In genomic region chr4:8368061-8368481, GRCh38 we compare ENCODE assay signal across 30 cellular contexts.
"Had no signal": no experiment of that assay in that cellular context is flagged by ENCODE, and none has a peak within 500 bp of the region (broad histone marks: within the 10 kb centered on the region; RNA-seq: fewer than 3 reads in every experiment).

No MANE protein-coding gene starts in this region.

- H3K27ac ChIP-seq: brain microvascular endothelial cell, heart left ventricle, testis, uterus, WERI-Rb-1 had no signal

- ATAC-seq: activated CD4-positive, CD25-positive, alpha-beta regulatory T cell treated with anti-CD3 and anti-CD28 coated beads, Interleukin-2, amount 50 U/mL, for 24 hours; esophagus mucosa; heart left ventricle; left lobe of liver; right cardiac atrium; stimulated activated naive CD8-positive, alpha-beta T cell treated with anti-CD3 and anti-CD28 coated beads, Interleukin-15, Interleukin-2, amounts not matched to agents 100 U/mL and 50 U/mL, for 24 hours; T-helper 17 cell had no signal

- H3K4me1 ChIP-seq: testis, uterus had no signal

- H3K9me3 Mint-ChIP-seq: activated naive CD4-positive, alpha-beta T cell treated with anti-CD3 and anti-CD28 coated beads, Interleukin-2, amount 10 ng/mL, durations not matched to agents 7 days and 5 days; activated T-helper 1 cell treated with anti-CD3 and anti-CD28 coated beads, Interleukin-12 subunit alpha, Interleukin-12 subunit beta, Interleukin-2, Interleukin-4 antibody, amounts not matched to agents 30 ng/mL and 10 ng/mL and 1 ng/mL, durations not matched to agents 14 hours and 24 hours and 36 hours; dendritic cell treated with granulocyte-macrophage colony-stimulating factor and Interleukin-4, amounts not matched to agents 40 ng/mL and 50 ng/mL, for 4 days had no signal

- DNase-seq: activated CD4-positive, alpha-beta T cell treated with anti-CD3 and anti-CD28 coated beads for 48 hours; activated CD4-positive, alpha-beta T cell treated with anti-CD3 and anti-CD28 coated beads, Interleukin-2, amount 50 U/mL, for 48 hours; activated CD8-positive, alpha-beta memory T cell treated with anti-CD3 and anti-CD28 coated beads for 24 hours; activated effector memory CD4-positive, alpha-beta T cell treated with anti-CD3 and anti-CD28 coated beads, Interleukin-2, amount 50 U/mL, for 16 hours; activated naive CD4-positive, alpha-beta T cell treated with anti-CD3 and anti-CD28 coated beads, Interleukin-2, amount 10 ng/mL, durations not matched to agents 7 days and 5 days; activated naive CD8-positive, alpha-beta T cell treated with anti-CD3 and anti-CD28 coated beads, Interleukin-2, amount 10 ng/mL, durations not matched to agents 7 days and 5 days; activated T-cell treated with anti-CD3 and anti-CD28 coated beads, Interleukin-2, amount 50 U/mL, for 1 hour; brain microvascular endothelial cell; caudate nucleus; endodermal cell; foreskin fibroblast; kidney glomerular epithelial cell; mammary epithelial cell; naive B cell; occipital lobe; stimulated activated naive CD8-positive, alpha-beta T cell treated with anti-CD3 and anti-CD28 coated beads, Interleukin-15, Interleukin-2, amounts not matched to agents 100 U/mL and 50 U/mL, for 24 hours; T-helper 17 cell; T1000; testis; trophoblast cell; uterus; WERI-Rb-1 had no signal

- H3K27me3 ChIP-seq: brain microvascular endothelial cell, heart left ventricle, testis, uterus had no signal

- H3K4me3 ChIP-seq: heart left ventricle, testis, uterus had no signal

- H3K27ac Mint-ChIP-seq: activated naive CD4-positive, alpha-beta T cell treated with anti-CD3 and anti-CD28 coated beads, Interleukin-2, amount 10 ng/mL, durations not matched to agents 7 days and 5 days; activated naive CD8-positive, alpha-beta T cell treated with anti-CD3 and anti-CD28 coated beads, Interleukin-2, amount 10 ng/mL, durations not matched to agents 7 days and 5 days; activated T-helper 1 cell treated with anti-CD3 and anti-CD28 coated beads, Interleukin-12 subunit alpha, Interleukin-12 subunit beta, Interleukin-2, Interleukin-4 antibody, amounts not matched to agents 30 ng/mL and 10 ng/mL and 1 ng/mL, durations not matched to agents 14 hours and 24 hours and 36 hours; dendritic cell treated with granulocyte-macrophage colony-stimulating factor and Interleukin-4, amounts not matched to agents 40 ng/mL and 50 ng/mL, for 4 days; endodermal cell; T-helper 17 cell had no signal

- H3K36me3 ChIP-seq: brain microvascular endothelial cell, uterus, WERI-Rb-1 had no signal

- H3K4me1 Mint-ChIP-seq: activated naive CD4-positive, alpha-beta T cell treated with anti-CD3 and anti-CD28 coated beads, Interleukin-2, amount 10 ng/mL, durations not matched to agents 7 days and 5 days; activated naive CD8-positive, alpha-beta T cell treated with anti-CD3 and anti-CD28 coated beads, Interleukin-2, amount 10 ng/mL, durations not matched to agents 7 days and 5 days; endodermal cell; neural crest cell; T-helper 17 cell had no signal

- H3K36me3 Mint-ChIP-seq: activated naive CD4-positive, alpha-beta T cell treated with anti-CD3 and anti-CD28 coated beads, Interleukin-2, amount 10 ng/mL, durations not matched to agents 7 days and 5 days had no signal

- H3K27me3 Mint-ChIP-seq: activated naive CD4-positive, alpha-beta T cell treated with anti-CD3 and anti-CD28 coated beads, Interleukin-2, amount 10 ng/mL, durations not matched to agents 7 days and 5 days; activated naive CD8-positive, alpha-beta T cell treated with anti-CD3 and anti-CD28 coated beads, Interleukin-2, amount 10 ng/mL, durations not matched to agents 7 days and 5 days; dendritic cell treated with granulocyte-macrophage colony-stimulating factor and Interleukin-4, amounts not matched to agents 40 ng/mL and 50 ng/mL, for 4 days; naive B cell; T-helper 17 cell had no signal

- H3K4me3 Mint-ChIP-seq: activated naive CD4-positive, alpha-beta T cell treated with anti-CD3 and anti-CD28 coated beads, Interleukin-2, amount 10 ng/mL, durations not matched to agents 7 days and 5 days; activated naive CD8-positive, alpha-beta T cell treated with anti-CD3 and anti-CD28 coated beads, Interleukin-2, amount 10 ng/mL, durations not matched to agents 7 days and 5 days; activated T-helper 1 cell treated with anti-CD3 and anti-CD28 coated beads, Interleukin-12 subunit alpha, Interleukin-12 subunit beta, Interleukin-2, Interleukin-4 antibody, amounts not matched to agents 30 ng/mL and 10 ng/mL and 1 ng/mL, durations not matched to agents 14 hours and 24 hours and 36 hours; dendritic cell treated with granulocyte-macrophage colony-stimulating factor and Interleukin-4, amounts not matched to agents 40 ng/mL and 50 ng/mL, for 4 days; endodermal cell; naive B cell; neural crest cell; T-helper 17 cell had no signal

- H3K9me3 ChIP-seq: heart left ventricle, testis, uterus had no signal
